In the genomic region with DNA sequence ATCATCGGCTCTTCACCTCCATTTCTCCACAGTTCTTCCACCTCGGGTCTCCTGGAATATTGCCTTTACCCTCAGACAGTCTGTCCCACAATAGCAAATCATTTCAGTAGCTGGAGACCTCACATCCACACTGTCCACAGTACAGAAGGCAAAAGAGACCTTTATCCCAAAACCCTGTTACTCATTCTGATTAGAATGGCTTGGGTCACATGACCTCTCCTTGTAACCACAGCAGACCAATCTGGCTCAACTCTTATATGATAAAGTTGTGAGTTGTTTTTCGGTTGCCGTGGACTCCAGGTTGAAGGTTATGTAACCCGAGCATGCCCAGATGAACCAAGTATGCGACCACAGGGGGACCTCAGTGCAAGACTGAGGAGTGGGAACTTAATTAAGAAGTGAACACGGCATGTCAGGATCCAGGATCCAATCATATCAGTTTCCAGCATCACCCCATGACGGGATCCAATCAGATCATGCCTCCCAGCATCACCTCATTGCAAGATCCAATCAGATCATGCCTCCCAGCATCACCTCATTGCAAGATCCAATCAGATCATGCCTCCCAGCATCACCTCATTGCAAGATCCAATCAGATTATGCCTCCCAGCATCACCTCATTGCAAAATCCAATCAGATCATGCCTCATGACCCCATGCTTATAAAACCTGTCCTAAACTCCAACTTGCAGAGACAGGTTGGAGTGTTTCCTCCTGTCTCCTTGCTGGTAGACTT, we compare ENCODE assay signal across 13 cellular contexts.
DNase-seq lines count a peak whose midpoint lies in the region; ATAC-seq, FAIRE-seq and TF ChIP-seq lines count a peak whose summit lies in the region.
"Had no signal": no experiment of that assay in that cellular context is flagged by ENCODE, and none has a peak within 500 bp of the region (broad histone marks: within the 10 kb centered on the region; RNA-seq: fewer than 3 reads in every experiment).

No MANE protein-coding gene starts in this region.

- no peaks in the 10 kb centered on the region for H3K27me3 Mint-ChIP-seq in activated naive CD4-positive, alpha-beta T cell treated with anti-CD3 and anti-CD28 coated beads for 36 hours (ENCODE audit: low read depth)
- H3K27me3 Mint-ChIP-seq in stimulated activated memory B cell treated with anti-CD40 and anti-IgM and Interleukin-4, amounts not matched to agents 10 μg/mL and 1 μg/mL and 100 μg/mL, for 72 hours: no peaks in the 10 kb centered on the region

- H3K36me3 Mint-ChIP-seq in activated naive CD4-positive, alpha-beta T cell treated with anti-CD3 and anti-CD28 coated beads for 36 hours (ENCODE audit: low read depth): peaks cover 2% of the 10 kb centered on the region
- H3K36me3 Mint-ChIP-seq in stimulated activated memory B cell treated with anti-CD40 and anti-IgM and Interleukin-4, amounts not matched to agents 10 μg/mL and 1 μg/mL and 100 μg/mL, for 72 hours: peaks cover 42% of the 10 kb centered on the region

- 0 out of 2 replicates have a peak overlapping the region, but pooled peaks have one; percentile 46 for H2AK5ac ChIP-seq in H1 (ENCODE audit: low read depth, low read length)

- no peak for ATAC-seq in stimulated activated memory B cell treated with anti-CD40 and anti-IgM and Interleukin-4, amounts not matched to agents 10 μg/mL and 1 μg/mL and 100 μg/mL, for 72 hours
- no peak for ATAC-seq in GM18873 (IDR thresholded peaks at IDR 0.05; ENCODE audit: low FRiP score, unreplicated experiment)
- ATAC-seq: psoas muscle had no signal

- H3K9me3 Mint-ChIP-seq in activated naive CD4-positive, alpha-beta T cell treated with anti-CD3 and anti-CD28 coated beads for 36 hours: no peaks in the 10 kb centered on the region
- H3K9me3 Mint-ChIP-seq in stimulated activated memory B cell treated with anti-CD40 and anti-IgM and Interleukin-4, amounts not matched to agents 10 μg/mL and 1 μg/mL and 100 μg/mL, for 72 hours: no peaks in the 10 kb centered on the region

- 87% methylated on average over 8 of the region's 8 CpGs; no CpG with 5 or more reads in 1 of the 2 experiments for whole genome bisulfite sequencing in H1 (ENCODE audit: extremely low coverage in 1 of 2, insufficient coverage in 1 of 2, insufficient read length in 1 of 2, insufficient replicate concordance in 2 of 2, low coverage in 1 of 2, low lambda C conversion rate in 2 of 2, missing lambda C conversion rate in 1 of 2), 2 experiments
- WGBS in esophagus squamous epithelium, 2 donors: 90 to 91% methylated on average over 5 to 8 of the region's 8 CpGs

- H3K4ac ChIP-seq in H1 (replicated peaks; ENCODE audit: insufficient read length, low read depth, low read length): no peak overlapping the region

- H3K4me2 ChIP-seq in OCI-LY1 (ENCODE audit: low read length): no peak overlapping the region
- H3K4me2 ChIP-seq in H1 (ENCODE audit: insufficient read depth in 1 of 2, low read depth in 2 of 2, low read length in 2 of 2): no peak overlapping the region

- H3K23me2 ChIP-seq in H1 (ENCODE audit: low read depth, low read length): no peaks in the 10 kb centered on the region; the same call in 1 of the 2 replicates

- TF ChIP-seq EP300 in H1 (IDR thresholded peaks at IDR 0.05; ENCODE audit: borderline replicate concordance in 1 of 2, low read depth in 2 of 2, low read length in 2 of 2): no peak

- no peaks in the 10 kb centered on the region for H3K9me3 ChIP-seq in OCI-LY1 (ENCODE audit: low read length)
- H3K9me3 ChIP-seq in H1 (ENCODE audit: insufficient read depth in 2 of 2, low read depth in 1 of 2, low read length in 1 of 2): peaks cover 0 to 6% of the 10 kb centered on the region in 2 experiments; a peak in 1 of 4 replicates
- H3K9me3 ChIP-seq in esophagus squamous epithelium: no peaks in the 10 kb centered on the region
- H3K9me3 ChIP-seq: psoas muscle had no signal

- H3K4me3 ChIP-seq in OCI-LY1 (ENCODE audit: low read depth, low read length, poor library complexity, severe bottlenecking) (no peak overlapping the region), H1 (ENCODE audit: extremely low read depth in 1 of 4, insufficient read depth in 2 of 4, low read depth in 3 of 4, low read length in 4 of 4) (no peak overlapping the region), esophagus squamous epithelium (no peak overlapping the region)
- H3K4me3 ChIP-seq: psoas muscle had no signal

- no peak for FAIRE-seq in H1 (lab: Jason Lieb, UNC)

- H4K20me1 ChIP-seq in OCI-LY1 (ENCODE audit: insufficient read depth, low read length) (no peaks in the 10 kb centered on the region), H1 (replicated peaks in 1 of 2; ENCODE audit: control insufficient read depth in 1 of 2, insufficient read depth in 2 of 2, low read length in 2 of 2) (no peaks in the 10 kb centered on the region)

- H3K9me2 ChIP-seq in OCI-LY1 (ENCODE audit: low read depth, low read length): no peaks in the 10 kb centered on the region

- no peaks in the 10 kb centered on the region for H3F3A ChIP-seq in OCI-LY1 (ENCODE audit: insufficient read depth, low read length)

- peaks cover 83% of the 10 kb centered on the region for H3K4me1 Mint-ChIP-seq in activated naive CD4-positive, alpha-beta T cell treated with anti-CD3 and anti-CD28 coated beads for 36 hours (ENCODE audit: low read depth)
- peaks cover 51% of the 10 kb centered on the region for H3K4me1 Mint-ChIP-seq in stimulated activated memory B cell treated with anti-CD40 and anti-IgM and Interleukin-4, amounts not matched to agents 10 μg/mL and 1 μg/mL and 100 μg/mL, for 72 hours

- POLR2A ChIA-PET in H1 (lab: Charles Lee; ENCODE audit: partially characterized antibody): interaction anchor here (0.6 kb wide), 1 partner anchor 596 kb away, joined by 3 read pairs; no protein-coding TSS in a partner anchor

- H2BK20ac ChIP-seq in H1 (ENCODE audit: low read length): 0 out of 2 replicates have a peak overlapping the region, but pooled peaks have one; percentile 29

- TF ChIP-seq POLR2A in H1 (IDR thresholded peaks at IDR 0.05; ENCODE audit: control extremely low read depth in 1 of 2, low read depth in 2 of 2, low read length in 2 of 2) (no peak), esophagus squamous epithelium (IDR thresholded peaks at IDR 0.05) (no peak)

- H3K9ac ChIP-seq in OCI-LY1 (ENCODE audit: low read length) (no peak overlapping the region), H1 (replicated peaks in 1 of 4; ENCODE audit: extremely low read depth in 1 of 4, low read depth in 3 of 4, low read length in 3 of 4) (no peak overlapping the region)

- H3K4me1 ChIP-seq in OCI-LY1 (ENCODE audit: insufficient read depth, low read length, severe bottlenecking): peaks cover 30% of the 10 kb centered on the region
- H3K4me1 ChIP-seq in H1 (replicated peaks in 1 of 4; ENCODE audit: control insufficient read depth in 3 of 4, insufficient read depth in 4 of 4, low read length in 3 of 4): 0 out of 7 replicates have a peak, but pooled peaks cover 0 to 3% (median 0%) of the 10 kb centered on the region in 4 experiments
- H3K4me1 ChIP-seq in esophagus squamous epithelium: peaks cover 0 to 14% (median 12%) of the 10 kb centered on the region in 3 donors

- H3K79me1 ChIP-seq in H1 (ENCODE audit: low read depth, low read length): no peaks in the 10 kb centered on the region

- H2BK5ac ChIP-seq in H1 (ENCODE audit: low read depth, low read length): peak overlapping the region; percentile 38; the same call in 1 of the 2 replicates

- H2AFZ ChIP-seq in OCI-LY1 (ENCODE audit: low read length) (no peak overlapping the region), H1 (ENCODE audit: low read length) (no peak overlapping the region)

- H2BK15ac ChIP-seq in H1 (ENCODE audit: low read length): no peak overlapping the region

- peak; percentile 29 for DNase-seq in activated naive CD4-positive, alpha-beta T cell treated with anti-CD3 and anti-CD28 coated beads for 36 hours
- DNase-seq in activated naive CD4-positive, alpha-beta T cell (lab: John Stamatoyannopoulos, UW): no peak
- no peak for DNase-seq in H1 (ENCODE audit: low read depth in 1 of 2, low spot score in 2 of 2)
- no peak for DNase-seq in esophagus squamous epithelium (lab: John Stamatoyannopoulos, UW)
- no peak for DNase-seq in iPS-NIHi7 (ENCODE audit: extremely low spot score)
- DNase-seq: activated CD4-positive, alpha-beta T cell treated with anti-CD3 and anti-CD28 coated beads, Interleukin-2, amount 50 U/mL, for 4 hours; AML-193; cortex of kidney; midbrain; psoas muscle had no signal

- H2BK12ac ChIP-seq in H1 (ENCODE audit: low read depth, low read length): no peak overlapping the region

- H3K56ac ChIP-seq in H1 (replicated peaks; ENCODE audit: insufficient read length, low read depth, low read length): no peak overlapping the region

- TF ChIP-seq RAD21 in H1 (IDR thresholded peaks at IDR 0.05 in 1 of 2, conservative IDR thresholded peaks at IDR 0.05 in 1 of 2; ENCODE audit: low read depth in 2 of 2, low read length in 2 of 2): no peak

- H3K27ac ChIP-seq in OCI-LY1 (ENCODE audit: low read depth, low read length, poor library complexity, severe bottlenecking) (peak overlapping the region; percentile 85), H1 (ENCODE audit: low read depth, low read length) (peak overlapping the region; percentile 23; the same call in 1 of the 2 replicates), esophagus squamous epithelium (no peak overlapping the region)
- H3K27ac ChIP-seq: psoas muscle had no signal

- intact Hi-C loops in activated naive CD4-positive, alpha-beta T cell treated with anti-CD3 and anti-CD28 coated beads for 36 hours (cut with micrococcal nuclease): loop anchor here (2.0 to 5.0 kb wide), 2 partner anchors 142 to 480 kb away; no protein-coding TSS in a partner anchor
- intact Hi-C loops in esophagus squamous epithelium (cut with DNase I): no loop called here

- no peak overlapping the region for H3K14ac ChIP-seq in H1 (ENCODE audit: insufficient read length)

- CTCF ChIA-PET in activated naive CD4-positive, alpha-beta T cell treated with anti-CD3 and anti-CD28 coated beads for 36 hours (lab: Charles Lee): no interaction called here
- CTCF ChIA-PET in H1 (lab: Charles Lee; ENCODE audit: partially characterized antibody): interaction anchor here (0.8 to 1.5 kb wide), 3 partner anchors 9 to 21 kb away, joined by 3 to 4 read pairs (median 3); no protein-coding TSS in a partner anchor

- no peak overlapping the region for H4K5ac ChIP-seq in H1 (ENCODE audit: insufficient read length, low read depth, low read length)

- no peaks in the 10 kb centered on the region for H3K27me3 ChIP-seq in OCI-LY1 (ENCODE audit: insufficient read depth, low read length)
- H3K27me3 ChIP-seq in H1 (replicated peaks in 1 of 4; ENCODE audit: control insufficient read depth in 3 of 4, extremely low read depth in 1 of 4, insufficient read depth in 3 of 4, low read length in 3 of 4): peaks cover 0 to 16% (median 3%) of the 10 kb centered on the region in 4 experiments; a peak in 4 of 7 replicates
- H3K27me3 ChIP-seq in esophagus squamous epithelium: peaks cover 0 to 15% (median 0%) of the 10 kb centered on the region in 4 donors

- H3K79me2 ChIP-seq in OCI-LY1 (ENCODE audit: insufficient read depth, low read length) (no peaks in the 10 kb centered on the region), H1 (ENCODE audit: control insufficient read depth in 1 of 2, insufficient read depth in 2 of 2, low read length in 2 of 2) (no peaks in the 10 kb centered on the region)

- H4K91ac ChIP-seq in H1 (replicated peaks; ENCODE audit: insufficient read length, low read length): no peak overlapping the region

- no peak overlapping the region for H3K4me3 Mint-ChIP-seq in activated naive CD4-positive, alpha-beta T cell treated with anti-CD3 and anti-CD28 coated beads for 36 hours
- H3K4me3 Mint-ChIP-seq in stimulated activated memory B cell treated with anti-CD40 and anti-IgM and Interleukin-4, amounts not matched to agents 10 μg/mL and 1 μg/mL and 100 μg/mL, for 72 hours: no peak overlapping the region

- no peak overlapping the region for H4K8ac ChIP-seq in H1 (ENCODE audit: extremely low read depth, insufficient read depth, low read length)

- peak overlapping the region; percentile 5; the same call in 1 of the 2 replicates for H3K18ac ChIP-seq in H1 (ENCODE audit: extremely low read depth, low read length)

- H3K27ac Mint-ChIP-seq in activated naive CD4-positive, alpha-beta T cell treated with anti-CD3 and anti-CD28 coated beads for 36 hours: peak overlapping the region; percentile 90
- peak overlapping the region; percentile 73 for H3K27ac Mint-ChIP-seq in stimulated activated memory B cell treated with anti-CD40 and anti-IgM and Interleukin-4, amounts not matched to agents 10 μg/mL and 1 μg/mL and 100 μg/mL, for 72 hours

- no peak overlapping the region for H3K23ac ChIP-seq in H1 (ENCODE audit: insufficient read length)

- H2BK120ac ChIP-seq in H1 (replicated peaks; ENCODE audit: low read depth, low read length): no peak overlapping the region

- H3K36me3 ChIP-seq in OCI-LY1 (ENCODE audit: insufficient read depth, low read length) (no peaks in the 10 kb centered on the region; the same call in 1 of the 2 replicates), H1 (ENCODE audit: control insufficient read depth in 2 of 4, insufficient read depth in 4 of 4, low read length in 3 of 4) (no peaks in the 10 kb centered on the region), esophagus squamous epithelium (no peaks in the 10 kb centered on the region)

- no peak for TF ChIP-seq CTCF in OCI-LY1 (IDR thresholded peaks at IDR 0.05; ENCODE audit: low read length)
- TF ChIP-seq CTCF in H1 (IDR thresholded peaks at IDR 0.05; ENCODE audit: control extremely low read depth in 1 of 3, insufficient read depth in 1 of 3, low read depth in 1 of 3, low read length in 3 of 3): no peak
- TF ChIP-seq CTCF in esophagus squamous epithelium (IDR thresholded peaks at IDR 0.05): no peak

Comparison
In these comparisons a context has a peak if more than half of its experiments do, and no peak if none do; other contexts are left out.
1. H3K27ac ChIP-seq: peak in OCI-LY1 (single experiment) and H1 (single experiment); none in esophagus squamous epithelium (0 of 4).